In the genomic region with DNA sequence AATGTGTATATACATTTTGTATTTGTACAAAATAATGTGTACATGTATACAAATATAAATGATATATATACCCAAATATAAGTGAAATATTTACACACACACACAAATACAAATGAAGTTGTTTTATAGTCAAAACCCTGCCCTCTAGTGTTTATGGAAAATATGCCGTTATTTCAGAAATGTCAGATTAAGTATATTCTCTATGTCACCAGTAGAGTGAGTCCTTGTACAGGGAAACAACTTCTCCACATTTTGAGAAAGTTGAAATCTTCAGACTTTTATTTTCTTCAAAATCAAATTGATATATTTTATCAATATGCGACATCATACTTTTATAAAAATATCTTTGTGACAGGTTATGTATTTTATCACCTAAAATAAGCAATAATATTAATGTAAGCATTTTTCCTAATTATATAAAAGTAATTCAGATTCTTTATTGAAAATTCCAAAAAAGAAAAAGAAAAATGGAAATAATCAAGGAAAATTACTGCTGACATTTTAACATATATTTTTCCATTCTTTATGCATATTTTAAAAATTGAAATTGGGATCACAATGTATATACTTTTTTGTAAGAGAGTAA, we compare ENCODE assay signal across 8 cellular contexts. TPM values are rescaled to one million over a fixed set of nuclear protein-coding genes. Genes with fewer than 3 reads are reported as not detected.
A peak's percentile ranks its signal among the peaks of the same experiment; 100 is the strongest.
DNase-seq lines count a peak whose midpoint lies in the region; ATAC-seq and TF ChIP-seq lines count a peak whose summit lies in the region.

No MANE protein-coding gene starts in this region.

- peaks cover 6% of the 10 kb centered on the region for H3K4me1 ChIP-seq in adipocyte (ENCODE audit: control insufficient read depth, insufficient read depth, low read length)

- ATAC-seq in GM18520 (IDR thresholded peaks at IDR 0.05; ENCODE audit: unreplicated experiment) (peak; percentile 91), HG03025 (IDR thresholded peaks at IDR 0.05; ENCODE audit: low FRiP score, unreplicated experiment) (peak; percentile 75)

- peak; percentile 94 for TF ChIP-seq CTCF in type B pancreatic cell (conservative IDR thresholded peaks at IDR 0.05)

- no peaks in the 10 kb centered on the region for H3K9me3 ChIP-seq in adipocyte (ENCODE audit: control insufficient read depth, low read length)

- DNase-seq in CD1c-positive myeloid dendritic cell (ENCODE audit: extremely low spot score), result peak; percentile 67
- DNase-seq in NCI-H2029 (lab: John Stamatoyannopoulos, UW), result peak; percentile 41
- DNase-seq in adipocyte (ENCODE audit: low read depth), result peak; percentile 86
- peak; percentile 38 to 50 (median 39) for DNase-seq in immature natural killer cell
- DNase-seq in type B pancreatic cell (ENCODE audit: extremely low spot score, unreplicated experiment), result no peak
- no peak for DNase-seq in GM19240 (ENCODE audit: insufficient read length, low spot score)

- H3K9me3 Mint-ChIP-seq in immature natural killer cell, result no peaks in the 10 kb centered on the region
- H3K9me3 Mint-ChIP-seq in type B pancreatic cell, result no peaks in the 10 kb centered on the region

- H3K4me1 Mint-ChIP-seq in immature natural killer cell (peaks cover 0 to 2% of the 10 kb centered on the region in 2 donors), type B pancreatic cell (ENCODE audit: unreplicated experiment) (no peaks in the 10 kb centered on the region)

- H3K4me3 Mint-ChIP-seq in immature natural killer cell, result no peak overlapping the region
- H3K4me3 Mint-ChIP-seq in type B pancreatic cell, result no peak overlapping the region

- no peak overlapping the region for H3K9ac ChIP-seq in adipocyte (ENCODE audit: low read length)

- H3K27me3 ChIP-seq in adipocyte (replicated peaks; ENCODE audit: control insufficient read depth, insufficient read depth, low read length), result no peaks in the 10 kb centered on the region

- H3K27ac Mint-ChIP-seq in immature natural killer cell, result no peak overlapping the region
- H3K27ac Mint-ChIP-seq in type B pancreatic cell, result no peak overlapping the region

- H3K4me3 ChIP-seq in adipocyte (ENCODE audit: low read length), result no peak overlapping the region

- H3K36me3 Mint-ChIP-seq in immature natural killer cell, result peaks cover 14 to 26% (median 22%) of the 10 kb centered on the region in 3 donors
- H3K36me3 Mint-ChIP-seq in type B pancreatic cell, result peaks cover 40% of the 10 kb centered on the region

- H3K27me3 Mint-ChIP-seq in immature natural killer cell (ENCODE audit: low read depth in 3 of 3) (peaks cover 0 to 1% (median 0%) of the 10 kb centered on the region in 3 donors), type B pancreatic cell (no peaks in the 10 kb centered on the region)

- H3K36me3 ChIP-seq in adipocyte (ENCODE audit: control insufficient read depth, insufficient read depth, low read length, severe bottlenecking), result peaks cover 10% of the 10 kb centered on the region

RNA-seq across cellular contexts. Expression of gene ARL6IP6, which starts 22.4 kb away (rescaled TPM):
- polyA plus RNA-seq in immature natural killer cell, result 10 to 100 TPM; 22.3 to 43.5 (median 23.5) TPM
- 20.8 and 26.6 TPM in 2 replicates for total RNA-seq in type B pancreatic cell (ENCODE audit: low replicate concordance)

RNA-seq across cellular contexts. Expression of gene PRPF40A, which starts 23.6 kb away (rescaled TPM):
- 100 to 1,000 TPM in 1 of 3 donors, 10 to 100 TPM in 2; 76.1 to 132 (median 85.7) TPM for polyA plus RNA-seq in immature natural killer cell
- total RNA-seq in type B pancreatic cell (ENCODE audit: low replicate concordance), result 93.7 and 119 TPM in 2 replicates

Comparison
In these comparisons a context has a peak if more than half of its experiments do, and no peak if none do; other contexts are left out.
1. DNase-seq: peak in CD1c-positive myeloid dendritic cell (single experiment), NCI-H2029 (single experiment), adipocyte (single experiment) and immature natural killer cell (3 of 3); none in type B pancreatic cell (single experiment) and GM19240 (single experiment).